Comparison of ENCODE assay signal across 26 cellular contexts in genomic region chr11:77302752-77303151, GRCh38. TPM values are rescaled to one million over a fixed set of nuclear protein-coding genes. Genes with fewer than 3 reads are reported as not detected.
DNase-seq lines count a peak whose midpoint lies in the region; ATAC-seq, FAIRE-seq and TF ChIP-seq lines count a peak whose summit lies in the region.
"Had no signal": no experiment of that assay in that cellular context is flagged by ENCODE, and none has a peak within 500 bp of the region (broad histone marks: within the 10 kb centered on the region; RNA-seq: fewer than 3 reads in every experiment).

No MANE protein-coding gene starts in this region.

- ATAC-seq in SK-N-SH treated with all-trans-retinoic acid at 6 μM for 48 hours (no peak), HepG2 (peak; percentile 70), HG02759 (IDR thresholded peaks at IDR 0.05; ENCODE audit: unreplicated experiment) (no peak)
- ATAC-seq: CD8-positive, alpha-beta T cell had no signal

- POLR2A ChIA-PET in HepG2 (lab: Yijun Ruan, JAX): no interaction called here

- H3K9ac ChIP-seq in astrocyte (ENCODE audit: low read length): no peak overlapping the region
- H3K9ac ChIP-seq in HepG2 (ENCODE audit: insufficient read depth, low read depth, low read length): no peak overlapping the region

- in situ Hi-C loops in HepG2 (cut with HindIII; ENCODE audit: extremely low pct_ligation_motif_present, low pct_unique_long_range_greater_than_20kb): no loop called here

- 1% methylated on average over 3 of the region's 3 CpGs for WGBS in HepG2 (ENCODE audit: low lambda C conversion rate)

- H2AFZ ChIP-seq in astrocyte (ENCODE audit: low read depth, low read length) (peak overlapping the region; percentile 26), HepG2 (ENCODE audit: low read length) (no peak overlapping the region)

- H3K27me3 Mint-ChIP-seq in astrocyte (ENCODE audit: low read depth, unreplicated experiment) (peaks cover 4% of the 10 kb centered on the region), HFFc6 (ENCODE audit: insufficient read depth) (no peaks in the 10 kb centered on the region)

- TF ChIP-seq EP300 in HepG2 (IDR thresholded peaks at IDR 0.05; ENCODE audit: low read depth in 2 of 2, low read length in 2 of 2) (no peak), HepG2 (CRISPR knock-in tag; IDR thresholded peaks at IDR 0.05; ENCODE audit: borderline replicate concordance) (no peak)

- no TSS peak for BruUV-seq in HepG2 (replicated peaks; lab: Mats Ljungman, UMichigan)

- intact Hi-C loops in HepG2 (cut with micrococcal nuclease; ENCODE audit: unreplicated experiment): no loop called here

- TF ChIP-seq CTCF in astrocyte (IDR thresholded peaks at IDR 0.05; ENCODE audit: insufficient read depth, low read depth, low read length): no peak
- TF ChIP-seq CTCF in HepG2 (CRISPR knock-in tag; IDR thresholded peaks at IDR 0.05): no peak
- no peak for TF ChIP-seq CTCF in WERI-Rb-1 (IDR thresholded peaks at IDR 0.05; ENCODE audit: low read depth, low read length)
- no peak for TF ChIP-seq CTCF in HFFc6 (IDR thresholded peaks at IDR 0.05)

- H4K20me1 ChIP-seq in astrocyte (ENCODE audit: insufficient read depth, low read length) (no peaks in the 10 kb centered on the region), HepG2 (ENCODE audit: insufficient read depth, low read length) (no peaks in the 10 kb centered on the region)

- H3K4me1 Mint-ChIP-seq in astrocyte (ENCODE audit: low read depth, unreplicated experiment): no peaks in the 10 kb centered on the region
- no peaks in the 10 kb centered on the region for H3K4me1 Mint-ChIP-seq in HFFc6 (ENCODE audit: low read depth)

- H3K27ac Mint-ChIP-seq in astrocyte (ENCODE audit: unreplicated experiment): no peak overlapping the region
- no peak overlapping the region for H3K27ac Mint-ChIP-seq in HFFc6
- H3K27ac Mint-ChIP-seq: CD8-positive, alpha-beta T cell had no signal

- FAIRE-seq in astrocyte (lab: Jason Lieb, UNC) (no peak), HepG2 (lab: Jason Lieb, UNC) (no peak)
- FAIRE-seq: GM12892 had no signal

- DNase-seq in astrocyte (ENCODE audit: low read depth) (no peak), HepG2 (ENCODE audit: low spot score) (peak; percentile 12), T1000 (lab: John Stamatoyannopoulos, UW) (no peak), WERI-Rb-1 (no peak), HFFc6 (no peak)
- DNase-seq: CD8-positive, alpha-beta T cell; DMS79 treated with DMSO at 0.1 percent for 48 hours; KBM-7; MG63; NCI-H1105 treated with DMSO at 0.1 percent for 48 hours; NCI-H146; NCI-H1930; NCI-H2107; NCI-H524 treated with DMSO at 0.1 percent for 48 hours; NCI-H774; NK-92 treated with Interleukin-12 subunit alpha and Interleukin-12 subunit beta, amount 100 ng/mL, for 24 hours; Right ventricle myocardium superior; RPMI8226 had no signal

- H3K27me3 ChIP-seq in astrocyte (ENCODE audit: insufficient read depth, low read length) (no peaks in the 10 kb centered on the region), HepG2 (ENCODE audit: control insufficient read depth in 1 of 2, insufficient read depth in 2 of 2, low read length in 2 of 2) (no peaks in the 10 kb centered on the region), WERI-Rb-1 (ENCODE audit: insufficient read depth, low read depth, severe bottlenecking) (no peaks in the 10 kb centered on the region)
- H3K27me3 ChIP-seq: MG63, SJSA1 had no signal

- TF ChIP-seq RAD21 in HepG2 (CRISPR knock-in tag; IDR thresholded peaks at IDR 0.05): no peak

- H3K36me3 Mint-ChIP-seq in astrocyte (ENCODE audit: low read depth, unreplicated experiment) (no peaks in the 10 kb centered on the region), HFFc6 (ENCODE audit: low read depth) (no peaks in the 10 kb centered on the region; the same call in 1 of the 2 replicates)
- H3K36me3 Mint-ChIP-seq: CD8-positive, alpha-beta T cell had no signal

- no peak for TF ChIP-seq POLR2A in HepG2 (IDR thresholded peaks at IDR 0.05; ENCODE audit: insufficient read depth in 1 of 2, low read depth in 2 of 2, low read length in 2 of 2)

- no peak overlapping the region for H3K4me3 ChIP-seq in astrocyte (ENCODE audit: insufficient read depth, low read depth, low read length)
- no peak overlapping the region for H3K4me3 ChIP-seq in HepG2 (replicated peaks in 1 of 3; ENCODE audit: insufficient read depth in 1 of 3, low read depth in 2 of 3, low read length in 3 of 3)
- H3K4me3 ChIP-seq in WERI-Rb-1 (ENCODE audit: low read depth, low read length): no peak overlapping the region
- H3K4me3 ChIP-seq: MG63, SJSA1 had no signal

- CTCF ChIA-PET in HepG2 (lab: Yijun Ruan, JAX; ENCODE audit: low intra/inter-chr PET ratio, low total read pairs): no interaction called here

- H3K4me2 ChIP-seq in astrocyte (ENCODE audit: low read length): no peak overlapping the region
- peak overlapping the region; percentile 41; the same call in 1 of the 2 replicates for H3K4me2 ChIP-seq in HepG2 (ENCODE audit: low read depth, low read length)

- H3K4me1 ChIP-seq in astrocyte (ENCODE audit: insufficient read depth, low read length) (no peaks in the 10 kb centered on the region), HepG2 (ENCODE audit: insufficient read depth, low read length) (peaks cover 40% of the 10 kb centered on the region)
- H3K4me1 ChIP-seq: SJSA1 had no signal

- H3K9me3 ChIP-seq in astrocyte (ENCODE audit: insufficient read depth, low read depth, low read length) (no peaks in the 10 kb centered on the region), HepG2 (ENCODE audit: low read length) (no peaks in the 10 kb centered on the region), WERI-Rb-1 (ENCODE audit: severe bottlenecking) (no peaks in the 10 kb centered on the region)
- H3K9me3 ChIP-seq: MG63, SJSA1 had no signal

- no peak overlapping the region for H3K27ac ChIP-seq in astrocyte (ENCODE audit: low read depth, low read length)
- no peak overlapping the region for H3K27ac ChIP-seq in HepG2 (ENCODE audit: extremely low read length, insufficient read depth, low read length)
- no peak overlapping the region for H3K27ac ChIP-seq in WERI-Rb-1
- H3K27ac ChIP-seq: C4-2B, SJSA1 had no signal

- no peaks in the 10 kb centered on the region for H3K79me2 ChIP-seq in astrocyte (ENCODE audit: insufficient read depth, low read length)
- H3K79me2 ChIP-seq in HepG2 (ENCODE audit: insufficient read depth, low read length): no peaks in the 10 kb centered on the region

- H3K36me3 ChIP-seq in astrocyte (ENCODE audit: insufficient read depth, low read length) (no peaks in the 10 kb centered on the region), HepG2 (replicated peaks in 1 of 2; ENCODE audit: control insufficient read depth in 1 of 2, insufficient read depth in 2 of 2, low read length in 2 of 2) (no peaks in the 10 kb centered on the region), WERI-Rb-1 (no peaks in the 10 kb centered on the region)
- H3K36me3 ChIP-seq: MG63, SJSA1 had no signal

- H3K9me3 Mint-ChIP-seq in astrocyte (ENCODE audit: unreplicated experiment) (no peaks in the 10 kb centered on the region), HFFc6 (no peaks in the 10 kb centered on the region)
- H3K9me3 Mint-ChIP-seq: CD8-positive, alpha-beta T cell had no signal

- no peak overlapping the region for H3K4me3 Mint-ChIP-seq in astrocyte (ENCODE audit: unreplicated experiment)
- H3K4me3 Mint-ChIP-seq in HFFc6: no peak overlapping the region
- H3K4me3 Mint-ChIP-seq: CD8-positive, alpha-beta T cell had no signal

TF ChIP-seq in SK-N-SH treated with all-trans-retinoic acid at 6 μM for 48 hours, 23 proteins besides CTCF, POLR2A, EP300 and RAD21:
- TF ChIP-seq TCF4 (CRISPR knock-in tag; IDR thresholded peaks at IDR 0.05; ENCODE audit: borderline replicate concordance) (peak; percentile 21; the same call in 1 of the 2 replicates), SNAI2 (CRISPR knock-in tag; IDR thresholded peaks at IDR 0.05) (no peak), ZNF565 (CRISPR knock-in tag; conservative IDR thresholded peaks at IDR 0.05; ENCODE audit: low read depth) (no peak)
TF ChIP-seq in SK-N-SH treated with all-trans-retinoic acid at 6 μM for 48 hours: peak in this region for 1.

TF ChIP-seq in HepG2, 621 proteins besides CTCF, POLR2A, EP300 and RAD21:
- 0 out of 2 replicates have a peak, but pooled peaks have one; percentile 12 for TF ChIP-seq ZMYM4 (CRISPR knock-in tag; IDR thresholded peaks at IDR 0.05)
- TF ChIP-seq ZMYM3 (CRISPR knock-in tag; IDR thresholded peaks at IDR 0.05): 0 out of 2 replicates have a peak, but pooled peaks have one; percentile 32
- TF ChIP-seq HNF4A (CRISPR knock-in tag; IDR thresholded peaks at IDR 0.05): peak; percentile 65
- no peak for TF ChIP-seq DMAP1 (CRISPR knock-in tag; IDR thresholded peaks at IDR 0.05)
- TF ChIP-seq ZNF629 (CRISPR knock-in tag; conservative IDR thresholded peaks at IDR 0.05): peak; percentile 85
- peak; percentile 50; the same call in 1 of the 2 replicates for TF ChIP-seq ZNF792 (CRISPR knock-in tag; IDR thresholded peaks at IDR 0.05)
- no peak for TF ChIP-seq CCAR2 (optimal IDR thresholded peaks at IDR 0.05; ENCODE audit: low read depth, low read length)
TF ChIP-seq in HepG2: peak in this region for 5.

RNA-seq across cellular contexts. Expression of gene GDPD4, which starts 1.3 kb away (rescaled TPM):
- not detected in 2 replicates for total RNA-seq in astrocyte
- total RNA-seq in HepG2 (2016; rRNA removed; fragmentation: Illumina TruSeq; extraction: Trizol): not detected in 2 replicates
- total RNA-seq in HepG2 (2016; cell fraction: cytosol; rRNA removed; fragmentation: Illumina TruSeq; extraction: Trizol; ENCODE audit: low read depth): not detected in 2 replicates
- not detected in 2 replicates for total RNA-seq in HepG2 (2016; cell fraction: insoluble cytoplasmic fraction; rRNA removed; fragmentation: Illumina TruSeq; extraction: Trizol)
- not detected in 2 replicates for total RNA-seq in HepG2 (2016; cell fraction: membrane; rRNA removed; fragmentation: Illumina TruSeq; extraction: Trizol)
- not detected in 2 replicates for total RNA-seq in HepG2 (2016; cell fraction: nucleus; rRNA removed; fragmentation: Illumina TruSeq; extraction: Trizol)
- not detected in 2 replicates for polyA plus RNA-seq in HepG2 (2011; rRNA removed)
- not detected in 2 replicates for polyA plus RNA-seq in HepG2 (2011; cell fraction: cytosol; rRNA removed)
- polyA plus RNA-seq in HepG2 (2011; cell fraction: nucleus; rRNA removed): not detected in 2 replicates
- polyA plus RNA-seq in HepG2 (2012): 0.12 TPM in 1 of 2 replicates, not detected in the other
- not detected in 2 replicates for polyA plus RNA-seq in HepG2 (2016; cell fraction: cytosol; fragmentation: Illumina TruSeq; extraction: Trizol; ENCODE audit: low read depth)
- not detected in 2 replicates for polyA plus RNA-seq in HepG2 (2016; cell fraction: insoluble cytoplasmic fraction; fragmentation: Illumina TruSeq; extraction: Trizol; ENCODE audit: low read depth)
- polyA plus RNA-seq in HepG2 (2016; cell fraction: membrane; fragmentation: Illumina TruSeq; extraction: Trizol; ENCODE audit: low read depth): not detected in 2 replicates
- polyA plus RNA-seq in HepG2 (2016; cell fraction: nucleus; fragmentation: Illumina TruSeq; extraction: Trizol; ENCODE audit: insufficient read depth, low read depth): not detected in 2 replicates
- polyA minus RNA-seq in HepG2 (2011; rRNA and poly(A)+ RNA removed; ENCODE audit: low replicate concordance): not detected in 2 replicates
- polyA minus RNA-seq in HepG2 (2011; cell fraction: cytosol; rRNA and poly(A)+ RNA removed): not detected in 2 replicates
- polyA minus RNA-seq in HepG2 (2011; cell fraction: nucleus; rRNA and poly(A)+ RNA removed): not detected in 2 replicates
- total RNA-seq in HFFc6 (2021; fragmentation: NEBNext Ultra II Directional; extraction: Animal tissue kit (Norgen Biotek cat#: 25700)): not detected
- total RNA-seq: A673; CD8-positive, alpha-beta T cell; H4; HT1080; Right ventricle myocardium superior; SJSA1 had no signal
